ENCODE assay signal across 10 cellular contexts in genomic region chr4:158823461-158823873, GRCh38. TPM values are rescaled to one million over a fixed set of nuclear protein-coding genes. Genes with fewer than 3 reads are reported as not detected.
DNase-seq lines count a peak whose midpoint lies in the region; ATAC-seq and TF ChIP-seq lines count a peak whose summit lies in the region.
"Had no signal": no experiment of that assay in that cellular context is flagged by ENCODE, and none has a peak within 500 bp of the region (broad histone marks: within the 10 kb centered on the region; RNA-seq: fewer than 3 reads in every experiment).

No MANE protein-coding gene starts in this region.

- no peaks in the 10 kb centered on the region for H3K27me3 ChIP-seq in ascending aorta
- no peaks in the 10 kb centered on the region for H3K27me3 ChIP-seq in esophagus muscularis mucosa

- TF ChIP-seq CTCF in ascending aorta (IDR thresholded peaks at IDR 0.05) (no peak), esophagus muscularis mucosa (IDR thresholded peaks at IDR 0.05) (no peak)

- H3K9me3 ChIP-seq in ascending aorta (no peaks in the 10 kb centered on the region), esophagus muscularis mucosa (no peaks in the 10 kb centered on the region)

- WGBS in esophagus muscularis mucosa = 66% methylated on average over 3 of the region's 3 CpGs

- H3K4me1 ChIP-seq in ascending aorta (peaks cover 25 to 71% of the 10 kb centered on the region in 2 donors), esophagus muscularis mucosa (peaks cover 79 to 88% (median 84%) of the 10 kb centered on the region in 4 donors)

- ATAC-seq in GM18868 (IDR thresholded peaks at IDR 0.05; ENCODE audit: unreplicated experiment) = peak; percentile 34
- peak; percentile 56 for ATAC-seq in HG02610 (IDR thresholded peaks at IDR 0.05; ENCODE audit: unreplicated experiment)
- ATAC-seq: sciatic nerve had no signal

- no peak for TF ChIP-seq POLR2A in esophagus muscularis mucosa (IDR thresholded peaks at IDR 0.05; ENCODE audit: low read depth)

- DNase-seq in ascending aorta (ENCODE audit: low spot score in 2 of 2) (peak; percentile 53 to 75), myocyte (ENCODE audit: low read depth) (peak; percentile 91), DMS114 treated with DMSO at 0.1 percent for 48 hours (lab: John Stamatoyannopoulos, UW; ENCODE audit: unreplicated experiment) (no peak), NCI-H146 treated with DMSO at 0.1 percent for 48 hours (lab: John Stamatoyannopoulos, UW; ENCODE audit: unreplicated experiment) (no peak), esophagus muscularis mucosa (ENCODE audit: extremely low spot score) (no peak)
- DNase-seq in activated CD8-positive, alpha-beta memory T cell treated with anti-CD3 and anti-CD28 coated beads for 24 hours = no peak
- DNase-seq: glutamatergic neuron had no signal

- H3K36me3 ChIP-seq in ascending aorta (peaks cover 0 to 3% of the 10 kb centered on the region in 2 donors), esophagus muscularis mucosa (peaks cover 0 to 8% (median 0%) of the 10 kb centered on the region in 4 donors)

- TF ChIP-seq EP300 in esophagus muscularis mucosa (IDR thresholded peaks at IDR 0.05) = no peak

- H3K4me3 ChIP-seq in ascending aorta (no peak overlapping the region), esophagus muscularis mucosa (no peak overlapping the region)

- H3K27ac ChIP-seq in ascending aorta (peak overlapping the region; percentile 80 to 87), esophagus muscularis mucosa (replicated peaks in 1 of 4) (peak overlapping the region in 1 of 4 donors; percentile 37)

- intact Hi-C loops in ascending aorta (cut with DNase I) (loop anchor here (1.0 kb wide), 1 partner anchor 11 kb away; no protein-coding TSS in a partner anchor), esophagus muscularis mucosa (cut with DNase I) (loop anchor here (5.0 kb wide), 1 partner anchor 56 kb away; the partner anchor contains the start of gene FNIP2)

RNA-seq across cellular contexts. Expression of gene FNIP2, which starts 54.6 kb away (rescaled TPM):
- total RNA-seq in ascending aorta = 44.1 TPM
- 21.3 and 42.9 TPM in 2 replicates for total RNA-seq in myocyte
- polyA plus RNA-seq in myocyte (2012) = 21.5 TPM
- total RNA-seq in esophagus muscularis mucosa = 10 to 100 TPM; 80.0 to 97.7 (median 87.4) TPM

Comparison
In these comparisons a context has a peak if more than half of its experiments do, and no peak if none do; other contexts are left out.
1. DNase-seq: peak in ascending aorta (2 of 2) and myocyte (single experiment); none in DMS114 treated with DMSO at 0.1 percent for 48 hours (single experiment), activated CD8-positive, alpha-beta memory T cell treated with anti-CD3 and anti-CD28 coated beads for 24 hours (single experiment), NCI-H146 treated with DMSO at 0.1 percent for 48 hours (single experiment) and esophagus muscularis mucosa (single experiment).